ENCODE assay signal across 32 cellular contexts in genomic region chr2:227310756-227311110, GRCh38. TPM values are rescaled to one million over a fixed set of nuclear protein-coding genes. Genes with fewer than 3 reads are reported as not detected.
DNase-seq lines count a peak whose midpoint lies in the region; ATAC-seq, FAIRE-seq and TF ChIP-seq lines count a peak whose summit lies in the region.
"Had no signal": no experiment of that assay in that cellular context is flagged by ENCODE, and none has a peak within 500 bp of the region (broad histone marks: within the 10 kb centered on the region; RNA-seq: fewer than 3 reads in every experiment).

No MANE protein-coding gene starts in this region.

- H3K27me3 Mint-ChIP-seq in activated T-cell treated with anti-CD3 and anti-CD28 coated beads, Interleukin-2, amount 50 U/mL, for 72 hours (ENCODE audit: low read depth): no peaks in the 10 kb centered on the region
- H3K27me3 Mint-ChIP-seq: activated CD8-positive, alpha-beta T cell treated with anti-CD3 and anti-CD28 coated beads for 36 hours; activated naive CD8-positive, alpha-beta T cell; central memory CD8-positive, alpha-beta T cell; IgD-negative memory B cell; stimulated activated naive B cell treated with anti-CD40 and anti-IgM and Interleukin-4, amounts not matched to agents 10 μg/mL and 1 μg/mL and 100 μg/mL, for 72 hours; T-helper 17 cell had no signal

- ATAC-seq in HepG2: no peak
- ATAC-seq in right lobe of liver: no peak
- no peak for ATAC-seq in activated T-cell treated with anti-CD3 and anti-CD28 coated beads, Interleukin-2, amount 50 U/mL, for 72 hours (replicated peaks in 1 of 2)
- ATAC-seq: activated CD8-positive, alpha-beta T cell treated with anti-CD3 and anti-CD28 coated beads for 36 hours; stimulated activated naive B cell treated with anti-CD40 and anti-IgM and Interleukin-4, amounts not matched to agents 10 μg/mL and 1 μg/mL and 100 μg/mL, for 72 hours; T-helper 17 cell had no signal

- no peaks in the 10 kb centered on the region for H3K36me3 Mint-ChIP-seq in activated T-cell treated with anti-CD3 and anti-CD28 coated beads, Interleukin-2, amount 50 U/mL, for 72 hours (ENCODE audit: insufficient read depth in 2 of 2)
- H3K36me3 Mint-ChIP-seq: activated naive CD8-positive, alpha-beta T cell; stimulated activated naive B cell treated with anti-CD40 and anti-IgM and Interleukin-4, amounts not matched to agents 10 μg/mL and 1 μg/mL and 100 μg/mL, for 72 hours had no signal

- H3K36me3 ChIP-seq in HepG2 (replicated peaks in 1 of 2; ENCODE audit: control insufficient read depth in 1 of 2, insufficient read depth in 2 of 2, low read length in 2 of 2) (no peaks in the 10 kb centered on the region), right lobe of liver (no peaks in the 10 kb centered on the region), tibial artery (no peaks in the 10 kb centered on the region)
- H3K36me3 ChIP-seq: MG63, sigmoid colon, suprapubic skin had no signal

- no peaks in the 10 kb centered on the region for H4K20me1 ChIP-seq in HepG2 (ENCODE audit: insufficient read depth, low read length)

- peak; percentile 34 for DNase-seq in HepG2 (ENCODE audit: low spot score)
- no peak for DNase-seq in right lobe of liver
- peak; percentile 70 for DNase-seq in astrocyte of the hippocampus (ENCODE audit: low read depth, low spot score)
- peak; percentile 94 for DNase-seq in kidney glomerular epithelial cell (lab: John Stamatoyannopoulos, UW)
- no peak for DNase-seq in activated T-cell treated with anti-CD3 and anti-CD28 coated beads, Interleukin-2, amount 50 U/mL, for 72 hours
- no peak for DNase-seq in D721Med (ENCODE audit: insufficient read length, low spot score)
- no peak for DNase-seq in tibial artery
- DNase-seq in NCI-H2081 treated with DMSO at 0.1 percent for 48 hours (lab: John Stamatoyannopoulos, UW): no peak
- DNase-seq: 8988T; activated CD4-positive, alpha-beta T cell treated with anti-CD3 and anti-CD28 coated beads for 1 hour; activated CD8-positive, alpha-beta T cell treated with anti-CD3 and anti-CD28 coated beads for 36 hours; anterior cingulate cortex; dermis blood vessel endothelial cell; DMS 273 treated with DMSO at 0.1 percent for 48 hours; EL; HFFc6; islet precursor cell; NCI-H2029 treated with DMSO at 0.1 percent for 48 hours; NCI-H2227 treated with DMSO at 0.1 percent for 48 hours; NCI-H774; sigmoid colon; SK-N-SH; stimulated activated naive B cell treated with anti-CD40 and anti-IgM and Interleukin-4, amounts not matched to agents 10 μg/mL and 1 μg/mL and 100 μg/mL, for 72 hours; T-helper 17 cell had no signal

- FAIRE-seq in HepG2 (lab: Jason Lieb, UNC) (no peak), D721Med (lab: Jason Lieb, UNC) (no peak)
- FAIRE-seq: GM12892 had no signal

- CTCF ChIA-PET in HepG2 (lab: Yijun Ruan, JAX; ENCODE audit: low intra/inter-chr PET ratio, low total read pairs): no interaction called here

- intact Hi-C loops in HepG2 (cut with micrococcal nuclease; ENCODE audit: unreplicated experiment) (loop anchor here (5.0 kb wide), 1 partner anchor 73 kb away; no protein-coding TSS in a partner anchor), right lobe of liver (cut with DNase I) (no loop called here), tibial artery (cut with DNase I; ENCODE audit: low total_unique reads) (no loop called here)

- peaks cover 57% of the 10 kb centered on the region for H3K4me1 ChIP-seq in HepG2 (ENCODE audit: insufficient read depth, low read length)
- no peaks in the 10 kb centered on the region for H3K4me1 ChIP-seq in right lobe of liver
- no peaks in the 10 kb centered on the region for H3K4me1 ChIP-seq in tibial artery
- H3K4me1 ChIP-seq: sigmoid colon, suprapubic skin had no signal

- in situ Hi-C loops in HepG2 (cut with HindIII; ENCODE audit: extremely low pct_ligation_motif_present, low pct_unique_long_range_greater_than_20kb): no loop called here

- no peak overlapping the region for H3K27ac ChIP-seq in HepG2 (ENCODE audit: extremely low read length, insufficient read depth, low read length)
- no peak overlapping the region for H3K27ac ChIP-seq in right lobe of liver
- no peak overlapping the region for H3K27ac ChIP-seq in tibial artery
- H3K27ac ChIP-seq: sigmoid colon, suprapubic skin had no signal

- WGBS in HepG2 (ENCODE audit: low lambda C conversion rate): 94% methylated on average over 4 of the region's 4 CpGs
- 70% methylated on average over 4 of the region's 4 CpGs for WGBS in right lobe of liver (ENCODE audit: insufficient coverage, low coverage, low lambda C conversion rate, missing lambda C conversion rate)

- POLR2A ChIA-PET in HepG2 (lab: Yijun Ruan, JAX): interaction anchor here (2.0 kb wide), 1 partner anchor 15 kb away, joined by 6 read pairs; the partner anchor contains the start of gene MFF

- no peak for TF ChIP-seq EP300 in HepG2 (IDR thresholded peaks at IDR 0.05; ENCODE audit: low read depth in 2 of 2, low read length in 2 of 2)
- TF ChIP-seq EP300 in HepG2 (CRISPR knock-in tag; IDR thresholded peaks at IDR 0.05; ENCODE audit: borderline replicate concordance): no peak

- no peak overlapping the region for H3K9ac ChIP-seq in HepG2 (ENCODE audit: insufficient read depth, low read depth, low read length)
- H3K9ac ChIP-seq: SK-N-SH had no signal

- no peaks in the 10 kb centered on the region for H3K9me3 Mint-ChIP-seq in activated T-cell treated with anti-CD3 and anti-CD28 coated beads, Interleukin-2, amount 50 U/mL, for 72 hours
- H3K9me3 Mint-ChIP-seq: activated CD8-positive, alpha-beta T cell treated with anti-CD3 and anti-CD28 coated beads for 36 hours; activated T-helper 2 cell treated with anti-CD3 and anti-CD28 coated beads, Interferon-gamma antibody, Interleukin-2, Interleukin-4, amounts not matched to agents 10 μg/mL and 5 μg/mL and 100 μg/mL, durations not matched to agents 14 hours and 24 hours and 36 hours; central memory CD8-positive, alpha-beta T cell; HFFc6; IgD-negative memory B cell; stimulated activated naive B cell treated with anti-CD40 and anti-IgM and Interleukin-4, amounts not matched to agents 10 μg/mL and 1 μg/mL and 100 μg/mL, for 72 hours had no signal

- no peak overlapping the region for H3K27ac Mint-ChIP-seq in activated T-cell treated with anti-CD3 and anti-CD28 coated beads, Interleukin-2, amount 50 U/mL, for 72 hours
- H3K27ac Mint-ChIP-seq: activated CD8-positive, alpha-beta T cell treated with anti-CD3 and anti-CD28 coated beads for 36 hours; activated naive CD8-positive, alpha-beta T cell; activated T-helper 2 cell treated with anti-CD3 and anti-CD28 coated beads, Interferon-gamma antibody, Interleukin-2, Interleukin-4, amounts not matched to agents 10 μg/mL and 5 μg/mL and 100 μg/mL, durations not matched to agents 14 hours and 24 hours and 36 hours; HFFc6; IgD-negative memory B cell; T-helper 17 cell had no signal

- H3K79me2 ChIP-seq in HepG2 (ENCODE audit: insufficient read depth, low read length): no peaks in the 10 kb centered on the region

- no peaks in the 10 kb centered on the region for H3K4me1 Mint-ChIP-seq in activated T-cell treated with anti-CD3 and anti-CD28 coated beads, Interleukin-2, amount 50 U/mL, for 72 hours (ENCODE audit: low read depth)
- H3K4me1 Mint-ChIP-seq: central memory CD8-positive, alpha-beta T cell; stimulated activated naive B cell treated with anti-CD40 and anti-IgM and Interleukin-4, amounts not matched to agents 10 μg/mL and 1 μg/mL and 100 μg/mL, for 72 hours; T-helper 17 cell had no signal

- H2AFZ ChIP-seq in HepG2 (ENCODE audit: low read length): no peak overlapping the region

- TF ChIP-seq RAD21 in HepG2 (CRISPR knock-in tag; IDR thresholded peaks at IDR 0.05): no peak

- no peak for TF ChIP-seq CTCF in HepG2 (CRISPR knock-in tag; IDR thresholded peaks at IDR 0.05)
- TF ChIP-seq CTCF in right lobe of liver (IDR thresholded peaks at IDR 0.05): no peak
- TF ChIP-seq CTCF in D721Med (IDR thresholded peaks at IDR 0.05; ENCODE audit: insufficient read depth, missing control alignments): no peak
- TF ChIP-seq CTCF in tibial artery (IDR thresholded peaks at IDR 0.05): no peak

- H3K4me3 ChIP-seq in HepG2 (replicated peaks in 1 of 3; ENCODE audit: insufficient read depth in 1 of 3, low read depth in 2 of 3, low read length in 3 of 3): no peak overlapping the region
- no peak overlapping the region for H3K4me3 ChIP-seq in right lobe of liver
- no peak overlapping the region for H3K4me3 ChIP-seq in tibial artery
- H3K4me3 ChIP-seq: lung, MG63, sigmoid colon, suprapubic skin had no signal

- TF ChIP-seq POLR2A in HepG2 (IDR thresholded peaks at IDR 0.05; ENCODE audit: insufficient read depth in 1 of 2, low read depth in 2 of 2, low read length in 2 of 2) (no peak), right lobe of liver (IDR thresholded peaks at IDR 0.05) (no peak)

- BruUV-seq in HepG2 (replicated peaks; lab: Mats Ljungman, UMichigan): no TSS peak

- H3K27me3 ChIP-seq in HepG2 (ENCODE audit: control insufficient read depth in 1 of 2, insufficient read depth in 2 of 2, low read length in 2 of 2): no peaks in the 10 kb centered on the region
- H3K27me3 ChIP-seq in right lobe of liver: no peaks in the 10 kb centered on the region
- no peaks in the 10 kb centered on the region for H3K27me3 ChIP-seq in tibial artery
- H3K27me3 ChIP-seq: MG63, sigmoid colon, suprapubic skin had no signal

- H3K4me3 Mint-ChIP-seq in activated T-cell treated with anti-CD3 and anti-CD28 coated beads, Interleukin-2, amount 50 U/mL, for 72 hours: no peak overlapping the region
- H3K4me3 Mint-ChIP-seq: activated CD8-positive, alpha-beta T cell treated with anti-CD3 and anti-CD28 coated beads for 36 hours; activated naive CD8-positive, alpha-beta T cell; central memory CD8-positive, alpha-beta T cell; HFFc6; IgD-negative memory B cell; stimulated activated naive B cell treated with anti-CD40 and anti-IgM and Interleukin-4, amounts not matched to agents 10 μg/mL and 1 μg/mL and 100 μg/mL, for 72 hours; T-helper 17 cell had no signal

- H3K9me3 ChIP-seq in HepG2 (ENCODE audit: low read length) (no peaks in the 10 kb centered on the region), right lobe of liver (no peaks in the 10 kb centered on the region), tibial artery (no peaks in the 10 kb centered on the region)
- H3K9me3 ChIP-seq: MG63, sigmoid colon, SK-N-SH, suprapubic skin had no signal

- H3K4me2 ChIP-seq in HepG2 (ENCODE audit: low read depth, low read length): no peak overlapping the region
- H3K4me2 ChIP-seq: SK-N-SH had no signal

RNA-seq across cellular contexts. Expression of gene MFF, which starts 14.3 kb away (rescaled TPM):
- total RNA-seq in HepG2 (2016; rRNA removed; fragmentation: Illumina TruSeq; extraction: Trizol) (156 and 170 TPM in 2 replicates), right lobe of liver (10 to 100 TPM; 29.3 to 70.2 (median 34.6) TPM)
- 211 and 258 TPM in 2 replicates for total RNA-seq in HepG2 (2016; cell fraction: cytosol; rRNA removed; fragmentation: Illumina TruSeq; extraction: Trizol; ENCODE audit: low read depth)
- 151 and 164 TPM in 2 replicates for total RNA-seq in HepG2 (2016; cell fraction: insoluble cytoplasmic fraction; rRNA removed; fragmentation: Illumina TruSeq; extraction: Trizol)
- 255 and 291 TPM in 2 replicates for total RNA-seq in HepG2 (2016; cell fraction: membrane; rRNA removed; fragmentation: Illumina TruSeq; extraction: Trizol)
- total RNA-seq in HepG2 (2016; cell fraction: nucleus; rRNA removed; fragmentation: Illumina TruSeq; extraction: Trizol): 113 and 118 TPM in 2 replicates
- 65.2 and 81.9 TPM in 2 replicates for polyA plus RNA-seq in HepG2 (2011; rRNA removed)
- 61.6 and 68.3 TPM in 2 replicates for polyA plus RNA-seq in HepG2 (2011; cell fraction: cytosol; rRNA removed)
- 67.5 and 75.8 TPM in 2 replicates for polyA plus RNA-seq in HepG2 (2011; cell fraction: nucleus; rRNA removed)
- 115 and 154 TPM in 2 replicates for polyA plus RNA-seq in HepG2 (2012)
- polyA plus RNA-seq in HepG2 (2016; cell fraction: cytosol; fragmentation: Illumina TruSeq; extraction: Trizol; ENCODE audit: low read depth): 355 and 451 TPM in 2 replicates
- 213 and 226 TPM in 2 replicates for polyA plus RNA-seq in HepG2 (2016; cell fraction: insoluble cytoplasmic fraction; fragmentation: Illumina TruSeq; extraction: Trizol; ENCODE audit: low read depth)
- 302 and 346 TPM in 2 replicates for polyA plus RNA-seq in HepG2 (2016; cell fraction: membrane; fragmentation: Illumina TruSeq; extraction: Trizol; ENCODE audit: low read depth)
- polyA plus RNA-seq in HepG2 (2016; cell fraction: nucleus; fragmentation: Illumina TruSeq; extraction: Trizol; ENCODE audit: insufficient read depth, low read depth): 165 and 167 TPM in 2 replicates
- polyA minus RNA-seq in HepG2 (2011; rRNA and poly(A)+ RNA removed; ENCODE audit: low replicate concordance): 43.9 and 55.7 TPM in 2 replicates
- polyA minus RNA-seq in HepG2 (2011; cell fraction: cytosol; rRNA and poly(A)+ RNA removed): 63.0 and 70.4 TPM in 2 replicates
- polyA minus RNA-seq in HepG2 (2011; cell fraction: nucleus; rRNA and poly(A)+ RNA removed): 225 and 231 TPM in 2 replicates
- total RNA-seq in activated T-cell treated with anti-CD3 and anti-CD28 coated beads, Interleukin-2, amount 50 U/mL, for 72 hours: 10 to 100 TPM; 80.6 to 88.7 TPM

Comparison
In these comparisons a context has a peak if more than half of its experiments do, and no peak if none do; other contexts are left out.
1. DNase-seq: peak in HepG2 (single experiment), astrocyte of the hippocampus (single experiment) and kidney glomerular epithelial cell (single experiment); none in right lobe of liver (0 of 3), activated T-cell treated with anti-CD3 and anti-CD28 coated beads, Interleukin-2, amount 50 U/mL, for 72 hours (0 of 2), D721Med (single experiment), tibial artery (0 of 2) and NCI-H2081 treated with DMSO at 0.1 percent for 48 hours (single experiment).